ENCODE assay signal across 29 cellular contexts in genomic region chr2:147424766-147425165, GRCh38.
DNase-seq lines count a peak whose midpoint lies in the region; ATAC-seq, FAIRE-seq and TF ChIP-seq lines count a peak whose summit lies in the region.
"Had no signal": no experiment of that assay in that cellular context is flagged by ENCODE, and none has a peak within 500 bp of the region (broad histone marks: within the 10 kb centered on the region; RNA-seq: fewer than 3 reads in every experiment).

No MANE protein-coding gene starts in this region.

- FAIRE-seq in small intestine (lab: Jason Lieb, UNC), result no peak
- FAIRE-seq: D721Med, TTC549, urothelium cell line had no signal

- no peaks in the 10 kb centered on the region for H3K9me3 Mint-ChIP-seq in chondrocyte (ENCODE audit: low read depth)
- peaks cover 11% of the 10 kb centered on the region for H3K9me3 Mint-ChIP-seq in activated CD4-positive, alpha-beta T cell treated with anti-CD3 and anti-CD28 coated beads, Interleukin-2, amount 10 ng/mL, durations not matched to agents 24 days and 14 days
- peaks cover 0 to 2% of the 10 kb centered on the region in 2 donors for H3K9me3 Mint-ChIP-seq in stimulated activated naive CD8-positive, alpha-beta T cell treated with anti-CD3 and anti-CD28 coated beads, Interleukin-15, amount 100 ng/mL, for 72 hours
- H3K9me3 Mint-ChIP-seq: central memory CD8-positive, alpha-beta T cell; GM23338; neural progenitor cell; T-cell had no signal

- no peaks in the 10 kb centered on the region for H3K9me3 ChIP-seq in small intestine (ENCODE audit: control insufficient read depth, low read depth)
- H3K9me3 ChIP-seq: heart left ventricle, testis had no signal

- intact Hi-C loops in activated CD4-positive, alpha-beta T cell treated with anti-CD3 and anti-CD28 coated beads, Interleukin-2, amount 10 ng/mL, durations not matched to agents 24 days and 14 days (cut with micrococcal nuclease), result no loop called here

- H3K27me3 Mint-ChIP-seq in chondrocyte (ENCODE audit: low read depth), result no peaks in the 10 kb centered on the region
- H3K27me3 Mint-ChIP-seq in activated CD4-positive, alpha-beta T cell treated with anti-CD3 and anti-CD28 coated beads, Interleukin-2, amount 10 ng/mL, durations not matched to agents 24 days and 14 days, result no peaks in the 10 kb centered on the region
- no peaks in the 10 kb centered on the region for H3K27me3 Mint-ChIP-seq in stimulated activated naive CD8-positive, alpha-beta T cell treated with anti-CD3 and anti-CD28 coated beads, Interleukin-15, amount 100 ng/mL, for 72 hours
- H3K27me3 Mint-ChIP-seq: activated CD4-positive, alpha-beta memory T cell treated with anti-CD3 and anti-CD28 coated beads, Interleukin-2, amount 10 ng/mL, durations not matched to agents 7 days and 5 days; activated naive CD8-positive, alpha-beta T cell; central memory CD8-positive, alpha-beta T cell; T-cell had no signal

- no peak for ATAC-seq in stimulated activated naive CD8-positive, alpha-beta T cell treated with anti-CD3 and anti-CD28 coated beads, Interleukin-15, amount 100 ng/mL, for 72 hours
- ATAC-seq in GM19395 (IDR thresholded peaks at IDR 0.05; ENCODE audit: unreplicated experiment), result no peak
- ATAC-seq: activated CD4-positive, CD25-positive, alpha-beta regulatory T cell treated with anti-CD3 and anti-CD28 coated beads, Interleukin-2, amount 50 U/mL, for 24 hours; GM23338; heart left ventricle; sciatic nerve; T-cell had no signal

- H3K4me1 Mint-ChIP-seq in chondrocyte (ENCODE audit: low read depth), result peaks cover 6% of the 10 kb centered on the region
- no peaks in the 10 kb centered on the region for H3K4me1 Mint-ChIP-seq in activated CD4-positive, alpha-beta T cell treated with anti-CD3 and anti-CD28 coated beads, Interleukin-2, amount 10 ng/mL, durations not matched to agents 24 days and 14 days
- no peaks in the 10 kb centered on the region for H3K4me1 Mint-ChIP-seq in stimulated activated naive CD8-positive, alpha-beta T cell treated with anti-CD3 and anti-CD28 coated beads, Interleukin-15, amount 100 ng/mL, for 72 hours
- H3K4me1 Mint-ChIP-seq: central memory CD8-positive, alpha-beta T cell; GM23338; neural progenitor cell had no signal

- no peaks in the 10 kb centered on the region for H3K36me3 Mint-ChIP-seq in chondrocyte (ENCODE audit: low read depth)
- no peaks in the 10 kb centered on the region for H3K36me3 Mint-ChIP-seq in activated CD4-positive, alpha-beta T cell treated with anti-CD3 and anti-CD28 coated beads, Interleukin-2, amount 10 ng/mL, durations not matched to agents 24 days and 14 days (ENCODE audit: low read depth)
- H3K36me3 Mint-ChIP-seq: activated naive CD8-positive, alpha-beta T cell; neural progenitor cell; T-cell had no signal

- H3K4me3 Mint-ChIP-seq in chondrocyte (ENCODE audit: unreplicated experiment), result no peak overlapping the region
- no peak overlapping the region for H3K4me3 Mint-ChIP-seq in activated CD4-positive, alpha-beta T cell treated with anti-CD3 and anti-CD28 coated beads, Interleukin-2, amount 10 ng/mL, durations not matched to agents 24 days and 14 days
- H3K4me3 Mint-ChIP-seq in stimulated activated naive CD8-positive, alpha-beta T cell treated with anti-CD3 and anti-CD28 coated beads, Interleukin-15, amount 100 ng/mL, for 72 hours, result no peak overlapping the region
- H3K4me3 Mint-ChIP-seq: activated CD4-positive, alpha-beta memory T cell treated with anti-CD3 and anti-CD28 coated beads, Interleukin-2, amount 10 ng/mL, durations not matched to agents 7 days and 5 days; activated naive CD8-positive, alpha-beta T cell; central memory CD8-positive, alpha-beta T cell; GM23338; neural progenitor cell; T-cell had no signal

- WGBS in small intestine, 3 donors, result 55 to 70% (median 63%) methylated on average over 1 of the region's 1 CpG

- DNase-seq in DMS53 (lab: John Stamatoyannopoulos, UW) (peak; percentile 2), DMS53 treated with DMSO at 0.1 percent for 48 hours (lab: John Stamatoyannopoulos, UW; ENCODE audit: unreplicated experiment) (no peak), chondrocyte (ENCODE audit: low spot score) (no peak), kidney tubule cell (ENCODE audit: low spot score) (peak; percentile 67), small intestine (peak; percentile 50)
- DNase-seq in activated CD4-positive, alpha-beta T cell treated with anti-CD3 and anti-CD28 coated beads, Interleukin-2, amount 10 ng/mL, durations not matched to agents 24 days and 14 days, result no peak
- no peak for DNase-seq in stimulated activated naive CD8-positive, alpha-beta T cell treated with anti-CD3 and anti-CD28 coated beads, Interleukin-15, amount 100 ng/mL, for 72 hours
- DNase-seq: activated CD4-positive, alpha-beta memory T cell treated with anti-CD3 and anti-CD28 coated beads, Interleukin-2, amount 10 ng/mL, durations not matched to agents 7 days and 5 days; aorta; heart left ventricle; left colon; posterior cingulate gyrus; RPMI8226; stimulated activated naive CD4-positive, alpha-beta T cell treated with Interleukin-2 at 50 U/mL for 16 hours; T-cell; testis had no signal

- no peak for TF ChIP-seq CTCF in chondrocyte (IDR thresholded peaks at IDR 0.05)

- peak overlapping the region; percentile 3 for H3K27ac Mint-ChIP-seq in chondrocyte (ENCODE audit: unreplicated experiment)
- no peak overlapping the region for H3K27ac Mint-ChIP-seq in activated CD4-positive, alpha-beta T cell treated with anti-CD3 and anti-CD28 coated beads, Interleukin-2, amount 10 ng/mL, durations not matched to agents 24 days and 14 days
- H3K27ac Mint-ChIP-seq in stimulated activated naive CD8-positive, alpha-beta T cell treated with anti-CD3 and anti-CD28 coated beads, Interleukin-15, amount 100 ng/mL, for 72 hours, result no peak overlapping the region
- H3K27ac Mint-ChIP-seq: activated CD4-positive, alpha-beta memory T cell treated with anti-CD3 and anti-CD28 coated beads, Interleukin-2, amount 10 ng/mL, durations not matched to agents 7 days and 5 days; activated naive CD8-positive, alpha-beta T cell; activated T-helper 2 cell treated with anti-CD3 and anti-CD28 coated beads, Interferon-gamma antibody, Interleukin-2, Interleukin-4, amounts not matched to agents 10 μg/mL and 5 μg/mL and 100 μg/mL, durations not matched to agents 14 hours and 24 hours and 36 hours; GM23338; neural progenitor cell; T-cell had no signal

- no peaks in the 10 kb centered on the region for H3K36me3 ChIP-seq in small intestine (ENCODE audit: control insufficient read depth in 2 of 2, insufficient read depth in 2 of 2, low read length in 2 of 2)
- H3K36me3 ChIP-seq: heart left ventricle, neural progenitor cell had no signal

- H3K27ac ChIP-seq in small intestine (ENCODE audit: low read depth in 1 of 2, low read length in 1 of 2), result peak overlapping the region in 1 of 2 donors; percentile 80
- H3K27ac ChIP-seq: 22Rv1, C4-2B, heart left ventricle, neural progenitor cell, testis had no signal

- peaks cover 0 to 5% of the 10 kb centered on the region in 2 donors for H3K4me1 ChIP-seq in small intestine (ENCODE audit: control insufficient read depth in 2 of 2, insufficient read depth in 1 of 2, low read depth in 1 of 2, low read length in 1 of 2)
- H3K4me1 ChIP-seq: neural progenitor cell had no signal

- no peaks in the 10 kb centered on the region for H3K27me3 ChIP-seq in small intestine (ENCODE audit: control insufficient read depth in 2 of 2, insufficient read depth in 2 of 2, low read length in 2 of 2)
- H3K27me3 ChIP-seq: heart left ventricle, neural progenitor cell, testis had no signal

- no peak overlapping the region for H3K4me3 ChIP-seq in small intestine (ENCODE audit: low read depth in 1 of 2, low read length in 2 of 2)
- H3K4me3 ChIP-seq: GM23338, heart left ventricle, neural progenitor cell, testis had no signal

Comparison
In these comparisons a context has a peak if more than half of its experiments do, and no peak if none do; other contexts are left out.
1. DNase-seq: peak in DMS53 (single experiment), kidney tubule cell (single experiment) and small intestine (single experiment); none in DMS53 treated with DMSO at 0.1 percent for 48 hours (single experiment), chondrocyte (single experiment), activated CD4-positive, alpha-beta T cell treated with anti-CD3 and anti-CD28 coated beads, Interleukin-2, amount 10 ng/mL, durations not matched to agents 24 days and 14 days (single experiment) and stimulated activated naive CD8-positive, alpha-beta T cell treated with anti-CD3 and anti-CD28 coated beads, Interleukin-15, amount 100 ng/mL, for 72 hours (0 of 2).